In genomic region chr12:68461645-68462044, GRCh38 we compare ENCODE assay signal across 2 cellular contexts.
TF ChIP-seq lines count a peak whose summit lies in the region.

No MANE protein-coding gene starts in this region.

TF ChIP-seq in SK-N-SH treated with all-trans-retinoic acid at 6 μM for 48 hours, 23 proteins besides CTCF, POLR2A, EP300 and RAD21:
- TF ChIP-seq TSHZ2 (CRISPR knock-in tag; IDR thresholded peaks at IDR 0.05) (no peak), ISL1 (CRISPR knock-in tag; IDR thresholded peaks at IDR 0.05) (peak; percentile 61)

TF ChIP-seq in SK-N-SH, 30 proteins besides CTCF, POLR2A, EP300 and RAD21 (continued from another document):
- TF ChIP-seq FOXM1 (IDR thresholded peaks at IDR 0.05; ENCODE audit: low read depth) (no peak), REST (IDR thresholded peaks at IDR 0.05; ENCODE audit: low read depth, low read length) (no peak), MEF2A (IDR thresholded peaks at IDR 0.05; ENCODE audit: borderline replicate concordance, low read depth) (no peak), USF2 (IDR thresholded peaks at IDR 0.05; ENCODE audit: borderline replicate concordance, low read depth, low read length) (no peak)
